Comparison of ENCODE assay signal across 1 cellular context in the genomic region with DNA sequence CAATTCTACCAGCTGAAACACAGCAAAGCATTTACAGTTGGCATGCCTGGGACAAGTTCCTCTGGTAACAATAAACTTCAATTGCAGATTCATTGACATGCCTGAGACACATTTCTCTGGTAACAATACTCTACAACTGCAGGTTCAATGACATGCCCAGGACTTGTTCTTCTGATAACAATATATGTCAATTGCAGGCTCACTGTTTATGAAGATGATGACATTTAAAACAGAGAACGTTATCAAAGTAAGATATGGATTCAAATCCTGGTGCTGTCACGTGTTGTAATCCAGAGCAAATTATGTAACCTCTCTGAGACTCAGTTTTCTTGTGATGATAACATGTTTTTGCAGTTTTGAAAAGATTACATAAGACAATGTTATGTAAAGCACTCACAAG.
A peak's percentile ranks its signal among the peaks of the same experiment; 100 is the strongest.
TF ChIP-seq lines count a peak whose summit lies in the region.

No MANE protein-coding gene starts in this region.

TF ChIP-seq in HEK293, 187 proteins besides CTCF, POLR2A, EP300 and RAD21 (continued from another document):
- TF ChIP-seq ZNF518A (tag by site-specific recombination; conservative IDR thresholded peaks at IDR 0.05; ENCODE audit: low read depth) (0 out of 2 replicates have a peak, but pooled peaks have one; percentile 13), ZBTB21 (tag by site-specific recombination; IDR thresholded peaks at IDR 0.05) (no peak), ZSCAN18 (tag by site-specific recombination; IDR thresholded peaks at IDR 0.05) (no peak)
- TF ChIP-seq, protein P1, sequence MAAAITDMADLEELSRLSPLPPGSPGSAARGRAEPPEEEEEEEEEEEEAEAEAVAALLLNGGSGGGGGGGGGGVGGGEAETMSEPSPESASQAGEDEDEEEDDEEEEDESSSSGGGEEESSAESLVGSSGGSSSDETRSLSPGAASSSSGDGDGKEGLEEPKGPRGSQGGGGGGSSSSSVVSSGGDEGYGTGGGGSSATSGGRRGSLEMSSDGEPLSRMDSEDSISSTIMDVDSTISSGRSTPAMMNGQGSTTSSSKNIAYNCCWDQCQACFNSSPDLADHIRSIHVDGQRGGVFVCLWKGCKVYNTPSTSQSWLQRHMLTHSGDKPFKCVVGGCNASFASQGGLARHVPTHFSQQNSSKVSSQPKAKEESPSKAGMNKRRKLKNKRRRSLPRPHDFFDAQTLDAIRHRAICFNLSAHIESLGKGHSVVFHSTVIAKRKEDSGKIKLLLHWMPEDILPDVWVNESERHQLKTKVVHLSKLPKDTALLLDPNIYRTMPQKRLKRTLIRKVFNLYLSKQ (tag by site-specific recombination; IDR thresholded peaks at IDR 0.05; ENCODE audit: borderline replicate concordance) = no peak
TF ChIP-seq in HEK293: peak in this region for 2.
